9 cellular contexts compared by ENCODE assay signal in the genomic region with DNA sequence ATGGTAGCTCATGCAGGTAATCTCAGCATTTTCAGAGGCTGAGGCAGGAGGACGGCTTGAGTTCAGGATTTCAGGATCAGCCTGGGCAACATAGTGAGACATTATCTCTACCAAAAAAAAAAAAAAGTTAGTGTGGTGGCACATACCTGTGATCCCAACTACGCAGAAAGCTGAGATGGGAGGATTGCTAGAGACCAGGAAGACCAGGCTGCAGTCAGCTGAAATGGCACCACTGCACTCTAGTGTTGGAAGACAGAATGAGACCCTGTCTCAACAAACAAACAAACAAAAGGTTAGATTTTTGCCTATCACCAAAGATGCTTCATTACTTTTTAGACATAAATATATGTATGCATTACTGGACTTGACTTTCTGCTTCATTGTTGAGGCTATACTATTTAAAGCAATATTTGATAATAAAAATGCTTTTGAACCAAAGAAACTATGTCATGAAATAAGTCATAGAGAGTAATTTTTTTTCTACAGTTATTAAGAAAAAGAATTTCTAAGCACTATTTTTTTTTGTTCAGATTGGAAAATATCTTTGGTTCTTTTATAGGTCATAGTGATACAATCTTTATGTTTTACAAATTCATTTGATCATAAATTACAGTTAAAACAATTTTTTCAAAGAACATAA.
DNase-seq lines count a peak whose midpoint lies in the region; ATAC-seq, FAIRE-seq and TF ChIP-seq lines count a peak whose summit lies in the region.
"Had no signal": no experiment of that assay in that cellular context is flagged by ENCODE, and none has a peak within 500 bp of the region (broad histone marks: within the 10 kb centered on the region; RNA-seq: fewer than 3 reads in every experiment).

No MANE protein-coding gene starts in this region.

- H3K4me3 ChIP-seq in H7 (ENCODE audit: insufficient read depth, low read depth, low read length), result no peak overlapping the region
- H3K4me3 ChIP-seq in uterus, result no peak overlapping the region

- no peak for ATAC-seq in GM21526 (IDR thresholded peaks at IDR 0.05; ENCODE audit: low FRiP score, unreplicated experiment)
- ATAC-seq in HG03039 (IDR thresholded peaks at IDR 0.05; ENCODE audit: unreplicated experiment), result no peak

- H3K27ac ChIP-seq in 22Rv1, result no peak overlapping the region
- H3K27ac ChIP-seq in uterus, result no peak overlapping the region

- DNase-seq in H7, result peak; percentile 8
- DNase-seq in NCI-H82 treated with DMSO at 0.1 percent for 48 hours (lab: John Stamatoyannopoulos, UW; ENCODE audit: unreplicated experiment), result peak; percentile 40
- no peak for DNase-seq in frontal cortex (ENCODE audit: low spot score in 2 of 2)
- DNase-seq in uterus, result no peak
- no peak for DNase-seq in occipital lobe (lab: John Stamatoyannopoulos, UW)
- DNase-seq: DND-41 had no signal

- H3K27me3 ChIP-seq in H7 (ENCODE audit: control insufficient read depth, insufficient read depth, low read length) (no peaks in the 10 kb centered on the region), uterus (peaks cover 0 to 5% of the 10 kb centered on the region in 2 donors)

- no peaks in the 10 kb centered on the region for H3K9me3 ChIP-seq in uterus

- FAIRE-seq in frontal cortex (lab: Jason Lieb, UNC), result peak; percentile 76

- peak; percentile 86 for TF ChIP-seq CTCF in 22Rv1 (IDR thresholded peaks at IDR 0.05)
- no peak for TF ChIP-seq CTCF in uterus (IDR thresholded peaks at IDR 0.05)

- intact Hi-C loops in uterus (cut with DNase I; ENCODE audit: low total_unique reads), result no loop called here

- no peak for TF ChIP-seq POLR2A in uterus (IDR thresholded peaks at IDR 0.05)

- no peaks in the 10 kb centered on the region for H3K4me1 ChIP-seq in uterus

- H3K36me3 ChIP-seq in H7 (replicated peaks; ENCODE audit: control insufficient read depth, insufficient read depth, low read length), result no peaks in the 10 kb centered on the region
- no peaks in the 10 kb centered on the region for H3K36me3 ChIP-seq in uterus

Comparison
In these comparisons a context has a peak if more than half of its experiments do, and no peak if none do; other contexts are left out.
1. DNase-seq: peak in H7 (single experiment) and NCI-H82 treated with DMSO at 0.1 percent for 48 hours (single experiment); none in frontal cortex (0 of 2), uterus (0 of 2) and occipital lobe (single experiment).